10 cellular contexts compared by ENCODE assay signal in genomic region chr16:24668481-24669001, GRCh38.
DNase-seq lines count a peak whose midpoint lies in the region; ATAC-seq and TF ChIP-seq lines count a peak whose summit lies in the region.
"Had no signal": no experiment of that assay in that cellular context is flagged by ENCODE, and none has a peak within 500 bp of the region (broad histone marks: within the 10 kb centered on the region; RNA-seq: fewer than 3 reads in every experiment).

No MANE protein-coding gene starts in this region.

- H3K27ac Mint-ChIP-seq in WTC11 (no peak overlapping the region), immature natural killer cell (no peak overlapping the region)

- H3K9me3 Mint-ChIP-seq in WTC11 (no peaks in the 10 kb centered on the region), immature natural killer cell (no peaks in the 10 kb centered on the region)

- ATAC-seq in heart right ventricle (peak in 7 of 8 donors; percentile 25 to 63 (median 57)), WTC11 (no peak)

- no peaks in the 10 kb centered on the region for H3K36me3 ChIP-seq in heart right ventricle
- no peaks in the 10 kb centered on the region for H3K36me3 ChIP-seq in vagina

- H3K27me3 Mint-ChIP-seq in WTC11 (ENCODE audit: low read depth) (no peaks in the 10 kb centered on the region), immature natural killer cell (ENCODE audit: low read depth in 3 of 3) (peaks cover 6 to 11% (median 8%) of the 10 kb centered on the region in 3 donors)

- DNase-seq in heart right ventricle (peak in 1 of 2 donors; percentile 10), cardiac septum (ENCODE audit: low spot score) (no peak), cerebellum (ENCODE audit: low spot score) (peak; percentile 42), pons (ENCODE audit: low spot score) (peak; percentile 15), vagina (ENCODE audit: extremely low spot score in 2 of 2) (peak in 1 of 2 donors; percentile 92), WTC11 (ENCODE audit: low spot score) (no peak), immature natural killer cell (no peak), ACHN (no peak)
- DNase-seq: DMS153; NK-92 treated with Interleukin-12 subunit alpha and Interleukin-12 subunit beta, amount 100 ng/mL, for 24 hours had no signal

- POLR2A ChIA-PET in WTC11 (lab: Charles Lee) = no interaction called here

- no peaks in the 10 kb centered on the region for H3K9me3 ChIP-seq in heart right ventricle
- no peaks in the 10 kb centered on the region for H3K9me3 ChIP-seq in vagina

- H3K4me3 Mint-ChIP-seq in WTC11 (no peak overlapping the region), immature natural killer cell (no peak overlapping the region)

- CTCF ChIA-PET in WTC11 (lab: Charles Lee) = no interaction called here

- WGBS in heart right ventricle, 2 donors = 49 to 68% methylated on average over 8 of the region's 8 CpGs

- no peaks in the 10 kb centered on the region for H3K27me3 ChIP-seq in heart right ventricle
- H3K27me3 ChIP-seq in vagina = no peaks in the 10 kb centered on the region

- H3K4me1 Mint-ChIP-seq in WTC11 = peaks cover 16% of the 10 kb centered on the region
- H3K4me1 Mint-ChIP-seq in immature natural killer cell = no peaks in the 10 kb centered on the region

- peaks cover 0 to 27% (median 14%) of the 10 kb centered on the region in 9 donors for H3K4me1 ChIP-seq in heart right ventricle
- peaks cover 29% of the 10 kb centered on the region for H3K4me1 ChIP-seq in vagina

- in situ Hi-C loops in ACHN (cut with HindIII; ENCODE audit: low pct_ligation_motif_present, low pct_unique_long_range_greater_than_20kb, low sequenced_read_pairs) = no loop called here

- TF ChIP-seq POLR2A in vagina (IDR thresholded peaks at IDR 0.05) = no peak

- H3K36me3 Mint-ChIP-seq in WTC11 (no peaks in the 10 kb centered on the region), immature natural killer cell (no peaks in the 10 kb centered on the region)

- H3K27ac ChIP-seq in heart right ventricle (peak overlapping the region in 8 of 10 donors; percentile 38 to 78 (median 60)), vagina (peak overlapping the region; percentile 84)

- H3K4me3 ChIP-seq in heart right ventricle = no peak overlapping the region
- no peak overlapping the region for H3K4me3 ChIP-seq in vagina

- no peak for TF ChIP-seq CTCF in heart right ventricle (IDR thresholded peaks at IDR 0.05)
- no peak for TF ChIP-seq CTCF in vagina (IDR thresholded peaks at IDR 0.05)
- no peak for TF ChIP-seq CTCF in WTC11 (IDR thresholded peaks at IDR 0.05)

- intact Hi-C loops in heart right ventricle (cut with DNase I) = no loop called here
- intact Hi-C loops in cardiac septum (cut with DNase I) = no loop called here
- intact Hi-C loops in vagina (cut with DNase I) = loop anchor here (1.0 kb wide), 1 partner anchor 22 kb away; no protein-coding TSS in a partner anchor

TF ChIP-seq in WTC11, 78 proteins besides CTCF, POLR2A, EP300 and RAD21:
- TF ChIP-seq IRF1 (CRISPR knock-in tag; IDR thresholded peaks at IDR 0.05) = no peak
- no peak for TF ChIP-seq OVOL2 (CRISPR knock-in tag; IDR thresholded peaks at IDR 0.05; ENCODE audit: borderline replicate concordance)
- no peak for TF ChIP-seq ZBTB21 (CRISPR knock-in tag; IDR thresholded peaks at IDR 0.05; ENCODE audit: borderline replicate concordance)
- no peak for TF ChIP-seq RELA (CRISPR knock-in tag; IDR thresholded peaks at IDR 0.05; ENCODE audit: borderline replicate concordance)
- TF ChIP-seq ZMAT4 (CRISPR knock-in tag; IDR thresholded peaks at IDR 0.05) = no peak
- TF ChIP-seq ZSCAN18 (CRISPR knock-in tag; IDR thresholded peaks at IDR 0.05) = no peak
- no peak for TF ChIP-seq ZNF317 (CRISPR knock-in tag; IDR thresholded peaks at IDR 0.05; ENCODE audit: borderline replicate concordance, low read depth)
- no peak for TF ChIP-seq E2F1 (CRISPR knock-in tag; IDR thresholded peaks at IDR 0.05)
- TF ChIP-seq ATF1 (CRISPR knock-in tag; IDR thresholded peaks at IDR 0.05) = no peak
- no peak for TF ChIP-seq ZNF232 (CRISPR knock-in tag; IDR thresholded peaks at IDR 0.05)
- no peak for TF ChIP-seq NFE2L1 (CRISPR knock-in tag; IDR thresholded peaks at IDR 0.05)
- TF ChIP-seq HMGXB4 (CRISPR knock-in tag; IDR thresholded peaks at IDR 0.05) = no peak

Comparison
In these comparisons a context has a peak if more than half of its experiments do, and no peak if none do; other contexts are left out.
1. DNase-seq: peak in cerebellum (single experiment) and pons (single experiment); none in cardiac septum (single experiment), WTC11 (single experiment), immature natural killer cell (0 of 3) and ACHN (single experiment).